Comparison of ENCODE assay signal across 8 cellular contexts in the genomic region with DNA sequence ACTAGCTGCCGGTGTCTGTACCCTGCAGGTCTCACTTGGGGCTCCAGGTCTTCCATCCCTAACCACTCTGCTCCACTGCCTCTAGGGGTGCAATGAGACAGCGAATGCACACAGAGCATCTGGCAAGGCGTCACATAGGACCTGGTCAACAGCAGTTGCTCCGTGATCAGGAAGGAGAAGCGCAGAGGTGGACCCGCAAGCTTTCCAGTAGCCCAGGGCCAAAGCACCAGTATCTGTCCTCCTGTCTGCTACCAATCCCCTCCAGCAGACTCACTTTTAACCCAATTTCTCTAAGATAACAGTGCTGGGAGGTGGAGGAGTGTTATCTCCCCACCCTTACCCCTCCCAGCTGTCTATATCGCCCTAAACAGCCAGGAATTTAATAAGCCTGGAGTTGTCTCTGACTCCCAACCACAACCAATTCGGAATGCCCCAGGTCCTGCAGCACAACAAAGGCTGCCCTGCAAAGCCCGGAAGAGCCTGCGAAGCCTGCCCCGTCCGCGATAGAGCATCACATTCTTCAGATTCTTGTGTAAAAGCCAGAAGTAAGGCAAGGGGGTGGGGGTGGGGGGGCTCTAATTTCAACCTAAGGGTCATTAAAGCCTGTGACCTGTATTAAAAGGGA. TPM values are rescaled to one million over a fixed set of nuclear protein-coding genes. Genes with fewer than 3 reads are reported as not detected.
A peak's percentile ranks its signal among the peaks of the same experiment; 100 is the strongest.
DNase-seq lines count a peak whose midpoint lies in the region; ATAC-seq lines count a peak whose summit lies in the region.

No MANE protein-coding gene starts in this region.

- no peaks in the 10 kb centered on the region for H3K9me3 Mint-ChIP-seq in activated T-cell treated with anti-CD3 and anti-CD28 coated beads, Interleukin-2, amount 50 U/mL, for 72 hours

- H3K27ac ChIP-seq in rectal smooth muscle tissue (ENCODE audit: low read depth, low read length), result peak overlapping the region; percentile 94

- no peaks in the 10 kb centered on the region for H3K27me3 ChIP-seq in rectal smooth muscle tissue (ENCODE audit: control insufficient read depth, insufficient read depth, low read length)

- no peaks in the 10 kb centered on the region for H3K36me3 ChIP-seq in rectal smooth muscle tissue (ENCODE audit: control insufficient read depth, insufficient read depth, low read length)

- peaks cover 4 to 10% of the 10 kb centered on the region in 2 donors for H3K36me3 Mint-ChIP-seq in activated T-cell treated with anti-CD3 and anti-CD28 coated beads, Interleukin-2, amount 50 U/mL, for 72 hours (ENCODE audit: insufficient read depth in 2 of 2)

- peak overlapping the region; percentile 83 for H3K27ac Mint-ChIP-seq in activated T-cell treated with anti-CD3 and anti-CD28 coated beads, Interleukin-2, amount 50 U/mL, for 72 hours

- H3K4me1 Mint-ChIP-seq in activated T-cell treated with anti-CD3 and anti-CD28 coated beads, Interleukin-2, amount 50 U/mL, for 72 hours (ENCODE audit: low read depth), result peaks cover 100% of the 10 kb centered on the region

- peak overlapping the region; percentile 85 to 86 for H3K4me3 Mint-ChIP-seq in activated T-cell treated with anti-CD3 and anti-CD28 coated beads, Interleukin-2, amount 50 U/mL, for 72 hours

- H3K4me1 ChIP-seq in rectal smooth muscle tissue (ENCODE audit: control insufficient read depth, insufficient read depth, low read length), result peaks cover 88% of the 10 kb centered on the region

- no peak overlapping the region for H3K9ac ChIP-seq in rectal smooth muscle tissue (ENCODE audit: low read length)

- intact Hi-C loops in Right ventricle myocardium superior (cut with DNase I), result no loop called here

- peak; percentile 38 for DNase-seq in activated naive CD4-positive, alpha-beta T cell treated with Interleukin-2 at 50 U/mL for 16 hours
- DNase-seq in activated naive CD4-positive, alpha-beta T cell (lab: John Stamatoyannopoulos, UW), result no peak
- DNase-seq in activated T-cell treated with anti-CD3 and anti-CD28 coated beads, Interleukin-2, amount 50 U/mL, for 72 hours, result peak in 1 of 2 donors; percentile 51
- DNase-seq in Right ventricle myocardium superior (no peak), NCI-H2081 treated with DMSO at 0.1 percent for 48 hours (lab: John Stamatoyannopoulos, UW) (no peak), pons (ENCODE audit: low spot score) (no peak)

- no peak for ATAC-seq in activated T-cell treated with anti-CD3 and anti-CD28 coated beads, Interleukin-2, amount 50 U/mL, for 72 hours (replicated peaks in 1 of 2)
- ATAC-seq in Right ventricle myocardium superior (ENCODE audit: poor library complexity), result peak; percentile 8
- ATAC-seq in HG03520 (IDR thresholded peaks at IDR 0.05; ENCODE audit: unreplicated experiment), result no peak

- peak overlapping the region; percentile 53 for H3K4me3 ChIP-seq in rectal smooth muscle tissue (ENCODE audit: low read length)

- H3K27me3 Mint-ChIP-seq in activated T-cell treated with anti-CD3 and anti-CD28 coated beads, Interleukin-2, amount 50 U/mL, for 72 hours (ENCODE audit: low read depth), result no peaks in the 10 kb centered on the region

RNA-seq across cellular contexts. Expression of a gene that starts 19.3 kb away (rescaled TPM):
- 100 to 1,000 TPM; 529 to 662 TPM for total RNA-seq in activated T-cell treated with anti-CD3 and anti-CD28 coated beads, Interleukin-2, amount 50 U/mL, for 72 hours
- 138 TPM for total RNA-seq in Right ventricle myocardium superior
